Comparison of ENCODE assay signal across 13 cellular contexts in the genomic region with DNA sequence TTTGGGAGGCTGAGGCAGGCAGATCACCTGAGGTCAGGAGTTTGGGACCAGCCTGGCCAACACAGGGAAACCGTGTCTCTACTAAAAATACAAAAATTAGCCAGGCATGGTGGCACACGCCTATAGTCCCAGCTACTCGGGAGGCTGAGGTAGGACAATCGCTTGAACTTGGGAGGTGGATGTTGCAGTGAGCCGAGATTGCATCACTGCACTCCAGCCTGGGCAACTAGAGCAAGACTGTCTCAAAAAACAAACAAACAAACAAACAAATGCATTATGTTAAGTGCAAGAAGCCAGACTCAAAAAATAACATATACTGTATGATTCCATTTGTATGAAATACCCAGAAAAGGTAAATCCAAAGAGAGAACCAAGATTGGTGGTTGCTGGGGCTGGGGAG. TPM values are rescaled to one million over a fixed set of nuclear protein-coding genes. Genes with fewer than 3 reads are reported as not detected.
"Had no signal": no experiment of that assay in that cellular context is flagged by ENCODE, and none has a peak within 500 bp of the region (broad histone marks: within the 10 kb centered on the region; RNA-seq: fewer than 3 reads in every experiment).

No MANE protein-coding gene starts in this region.

RNA-seq across cellular contexts. Expression of a gene that starts 8.9 kb away (rescaled TPM):
- total RNA-seq: activated B cell treated with CpG ODN at 0.5 μM for 24 hours; activated CD4-positive, alpha-beta memory T cell treated with anti-CD3 and anti-CD28 coated beads for 36 hours; activated CD4-positive, alpha-beta memory T cell treated with anti-CD3 and anti-CD28 coated beads, Interleukin-2, amount 10 ng/mL, durations not matched to agents 7 days and 5 days; activated CD4-positive, alpha-beta T cell treated with anti-CD3 and anti-CD28 coated beads for 36 hours; activated CD4-positive, alpha-beta T cell treated with anti-CD3 and anti-CD28 coated beads, Interleukin-2, amount 10 ng/mL, durations not matched to agents 24 days and 14 days; activated CD4-positive, alpha-beta T cell treated with anti-CD3 and anti-CD28 coated beads, Interleukin-2, amount 10 ng/mL, durations not matched to agents 7 days and 5 days; activated CD8-positive, alpha-beta memory T cell treated with anti-CD3 and anti-CD28 coated beads for 36 hours; activated CD8-positive, alpha-beta memory T cell treated with anti-CD3 and anti-CD28 coated beads, Interleukin-2, amount 10 ng/mL, durations not matched to agents 7 days and 5 days; activated CD8-positive, alpha-beta T cell treated with anti-CD3 and anti-CD28 coated beads for 36 hours; T-cell; T-helper 1 cell treated with Interleukin-12 subunit alpha and Interleukin-12 subunit beta and Interleukin-4 antibody, amounts not matched to agents 30 ng/mL and 1 ng/mL, for 36 hours; T-helper 17 cell; T-helper 2 cell treated with Interferon-gamma antibody and Interleukin-4, amounts not matched to agents 100 ng/mL and 5 ng/mL, for 36 hours had no signal
